Comparison of ENCODE assay signal across 8 cellular contexts in genomic region chrX:78140206-78140605, GRCh38. TPM values are rescaled to one million over a fixed set of nuclear protein-coding genes. Genes with fewer than 3 reads are reported as not detected.
DNase-seq lines count a peak whose midpoint lies in the region; ATAC-seq and TF ChIP-seq lines count a peak whose summit lies in the region.

No MANE protein-coding gene starts in this region.

- peaks cover 0 to 10% (median 7%) of the 10 kb centered on the region in 4 donors for H3K4me1 ChIP-seq in esophagus muscularis mucosa
- H3K4me1 ChIP-seq in thoracic aorta (ENCODE audit: control insufficient read depth in 1 of 2, low read depth in 2 of 2): no peaks in the 10 kb centered on the region

- peaks cover 7% of the 10 kb centered on the region for H3K9me3 Mint-ChIP-seq in activated naive CD4-positive, alpha-beta T cell treated with anti-CD3 and anti-CD28 coated beads, Interleukin-2, amount 10 ng/mL, durations not matched to agents 7 days and 5 days
- H3K9me3 Mint-ChIP-seq in T-cell: no peaks in the 10 kb centered on the region

- H3K4me3 ChIP-seq in esophagus muscularis mucosa (peak overlapping the region in 2 of 4 donors; percentile 70 to 82), thoracic aorta (peak overlapping the region; percentile 84)

- H3K9me3 ChIP-seq in esophagus muscularis mucosa (no peaks in the 10 kb centered on the region), thoracic aorta (no peaks in the 10 kb centered on the region)

- no peak for TF ChIP-seq POLR2A in esophagus muscularis mucosa (IDR thresholded peaks at IDR 0.05; ENCODE audit: low read depth)

- H3K27me3 Mint-ChIP-seq in activated naive CD4-positive, alpha-beta T cell treated with anti-CD3 and anti-CD28 coated beads, Interleukin-2, amount 10 ng/mL, durations not matched to agents 7 days and 5 days: peaks cover 6% of the 10 kb centered on the region
- peaks cover 0 to 8% of the 10 kb centered on the region in 2 donors for H3K27me3 Mint-ChIP-seq in T-cell

- H3K27me3 ChIP-seq in esophagus muscularis mucosa (no peaks in the 10 kb centered on the region), thoracic aorta (replicated peaks; ENCODE audit: insufficient read depth) (no peaks in the 10 kb centered on the region)

- TF ChIP-seq CTCF in esophagus muscularis mucosa (IDR thresholded peaks at IDR 0.05): no peak
- TF ChIP-seq CTCF in thoracic aorta (IDR thresholded peaks at IDR 0.05): no peak

- peak overlapping the region; percentile 88 for H3K4me3 Mint-ChIP-seq in activated naive CD4-positive, alpha-beta T cell treated with anti-CD3 and anti-CD28 coated beads, Interleukin-2, amount 10 ng/mL, durations not matched to agents 7 days and 5 days
- peak overlapping the region; percentile 84 to 94 (median 89) for H3K4me3 Mint-ChIP-seq in T-cell

- no peaks in the 10 kb centered on the region for H3K36me3 ChIP-seq in esophagus muscularis mucosa
- no peaks in the 10 kb centered on the region for H3K36me3 ChIP-seq in thoracic aorta

- no peak for DNase-seq in activated naive CD4-positive, alpha-beta T cell treated with anti-CD3 and anti-CD28 coated beads, Interleukin-2, amount 10 ng/mL, durations not matched to agents 7 days and 5 days
- DNase-seq in activated naive CD4-positive, alpha-beta T cell (lab: John Stamatoyannopoulos, UW): no peak
- DNase-seq in T-cell: no peak
- DNase-seq in esophagus muscularis mucosa (ENCODE audit: extremely low spot score): no peak
- no peak for DNase-seq in thoracic aorta (ENCODE audit: low spot score)
- DNase-seq in hepatic stellate cell (ENCODE audit: low spot score): no peak

- peaks cover 2% of the 10 kb centered on the region for H3K36me3 Mint-ChIP-seq in activated naive CD4-positive, alpha-beta T cell treated with anti-CD3 and anti-CD28 coated beads, Interleukin-2, amount 10 ng/mL, durations not matched to agents 7 days and 5 days
- H3K36me3 Mint-ChIP-seq in T-cell: no peaks in the 10 kb centered on the region

- ATAC-seq in T-cell (replicated peaks in 1 of 4) (no peak), thoracic aorta (ENCODE audit: insufficient number of reproducible peaks, low FRiP score, low read depth) (no peak), HG02642 (IDR thresholded peaks at IDR 0.05; ENCODE audit: poor library complexity, unreplicated experiment) (no peak), GM19463 (IDR thresholded peaks at IDR 0.05; ENCODE audit: unreplicated experiment) (no peak)

- TF ChIP-seq EP300 in esophagus muscularis mucosa (IDR thresholded peaks at IDR 0.05): no peak

- H3K27ac Mint-ChIP-seq in activated naive CD4-positive, alpha-beta T cell treated with anti-CD3 and anti-CD28 coated beads, Interleukin-2, amount 10 ng/mL, durations not matched to agents 7 days and 5 days: peak overlapping the region; percentile 75
- peak overlapping the region; percentile 7 to 19 for H3K27ac Mint-ChIP-seq in T-cell

- H3K27ac ChIP-seq in esophagus muscularis mucosa (replicated peaks in 1 of 4) (peak overlapping the region in 3 of 4 donors; percentile 86 to 90 (median 89)), thoracic aorta (no peak overlapping the region)

- intact Hi-C loops in esophagus muscularis mucosa (cut with DNase I): no loop called here

- POLR2A ChIA-PET in T-cell (lab: Charles Lee): interaction anchor here in 1 of 2 donors (0.6 to 1.0 kb wide), 2 partner anchors 8 to 231 kb away, joined by 3 read pairs; no protein-coding TSS in a partner anchor

- CTCF ChIA-PET in activated naive CD4-positive, alpha-beta T cell treated with anti-CD3 and anti-CD28 coated beads, Interleukin-2, amount 10 ng/mL, durations not matched to agents 7 days and 5 days (lab: Charles Lee): no interaction called here
- CTCF ChIA-PET in T-cell (lab: Charles Lee): interaction anchor here in 1 of 2 donors (1.7 kb wide), 1 partner anchor 60 kb away, joined by 7 read pairs; no protein-coding TSS in a partner anchor

- H3K4me1 Mint-ChIP-seq in activated naive CD4-positive, alpha-beta T cell treated with anti-CD3 and anti-CD28 coated beads, Interleukin-2, amount 10 ng/mL, durations not matched to agents 7 days and 5 days: peaks cover 14% of the 10 kb centered on the region
- peaks cover 7 to 10% (median 7%) of the 10 kb centered on the region in 3 donors for H3K4me1 Mint-ChIP-seq in T-cell

- WGBS in esophagus muscularis mucosa: 86% methylated on average over 9 of the region's 9 CpGs

RNA-seq across cellular contexts. Expression of gene TAF9B, which starts 0.8 kb away (rescaled TPM):
- 10 to 100 TPM in 4 of 5 donors, 1 to 10 TPM in 1; 8.3 to 18.4 (median 17.5) TPM for total RNA-seq in T-cell
- total RNA-seq in esophagus muscularis mucosa: 10 to 100 TPM; 35.8 to 71.2 (median 58.2) TPM
- 10 to 100 TPM; 14.5 to 15.2 TPM for total RNA-seq in thoracic aorta

RNA-seq across cellular contexts. Expression of gene PGK1, which starts 36.2 kb away (rescaled TPM):
- total RNA-seq in T-cell: 100 to 1,000 TPM; 199 to 264 (median 203) TPM
- total RNA-seq in esophagus muscularis mucosa: 100 to 1,000 TPM; 187 to 236 (median 229) TPM
- 100 to 1,000 TPM; 186 to 233 TPM for total RNA-seq in thoracic aorta

Comparison
In these comparisons a context has a peak if more than half of its experiments do, and no peak if none do; other contexts are left out.
1. H3K27ac ChIP-seq: peak in esophagus muscularis mucosa (3 of 4); none in thoracic aorta (0 of 2).